Comparison of ENCODE assay signal across 8 cellular contexts in genomic region chr5:16736158-16736994, GRCh38.
DNase-seq lines count a peak whose midpoint lies in the region; FAIRE-seq and TF ChIP-seq lines count a peak whose summit lies in the region.

No MANE protein-coding gene starts in this region.

- peak overlapping the region; percentile 29 to 65 for H3K9ac ChIP-seq in mucosa of rectum (ENCODE audit: low read depth in 1 of 2, low read length in 2 of 2)

- H3K36me3 ChIP-seq in mucosa of rectum (ENCODE audit: control insufficient read depth in 2 of 2, insufficient read depth in 2 of 2, low read length in 2 of 2) (peaks cover 4 to 5% of the 10 kb centered on the region in 2 donors), tibial artery (peaks cover 0 to 10% (median 6%) of the 10 kb centered on the region in 3 donors)

- H3K27ac ChIP-seq in mucosa of rectum (ENCODE audit: low read depth in 2 of 2, low read length in 2 of 2) (peak overlapping the region; percentile 73 to 79), tibial artery (no peak overlapping the region)

- H3K4me1 ChIP-seq in mucosa of rectum (ENCODE audit: control insufficient read depth in 2 of 2, insufficient read depth in 2 of 2, low read length in 2 of 2), result peaks cover 18 to 26% of the 10 kb centered on the region in 2 donors
- H3K4me1 ChIP-seq in tibial artery, result no peaks in the 10 kb centered on the region

- FAIRE-seq in GM19239 (lab: Jason Lieb, UNC), result no peak

- peaks cover 54% of the 10 kb centered on the region for H3K36me3 Mint-ChIP-seq in endothelial cell (ENCODE audit: low read depth, unreplicated experiment)

- intact Hi-C loops in tibial artery (cut with DNase I; ENCODE audit: low total_unique reads), result no loop called here

- peaks cover 40% of the 10 kb centered on the region for H3K27me3 Mint-ChIP-seq in endothelial cell (ENCODE audit: unreplicated experiment)

- TF ChIP-seq CTCF in endothelial cell (IDR thresholded peaks at IDR 0.05; ENCODE audit: unreplicated experiment), result no peak
- no peak for TF ChIP-seq CTCF in tibial artery (IDR thresholded peaks at IDR 0.05)

- H3K9me3 ChIP-seq in mucosa of rectum (ENCODE audit: control insufficient read depth in 2 of 2, low read length in 2 of 2) (no peaks in the 10 kb centered on the region), tibial artery (no peaks in the 10 kb centered on the region)

- peaks cover 78% of the 10 kb centered on the region for H3K4me1 Mint-ChIP-seq in endothelial cell (ENCODE audit: unreplicated experiment)

- H3K27me3 ChIP-seq in mucosa of rectum (ENCODE audit: control insufficient read depth in 2 of 2, insufficient read depth in 2 of 2, low read length in 2 of 2) (no peaks in the 10 kb centered on the region), tibial artery (no peaks in the 10 kb centered on the region)

- peak overlapping the region; percentile 96 for H3K27ac Mint-ChIP-seq in endothelial cell (ENCODE audit: unreplicated experiment)

- peak overlapping the region; percentile 59 for H3K4me3 Mint-ChIP-seq in endothelial cell (ENCODE audit: unreplicated experiment)

- H3K4me3 ChIP-seq in mucosa of rectum (ENCODE audit: low read length in 2 of 2) (peak overlapping the region; percentile 37 to 60), tibial artery (no peak overlapping the region)

- DNase-seq in H4 (ENCODE audit: low spot score) (peak; percentile 82), NCI-H748 (lab: John Stamatoyannopoulos, UW; ENCODE audit: unreplicated experiment) (peak; percentile 100), endothelial cell (ENCODE audit: low spot score) (peak; percentile 39), cerebellar nuclear complex (lab: John Stamatoyannopoulos, UW) (no peak), DMS114 treated with DMSO at 0.1 percent for 48 hours (lab: John Stamatoyannopoulos, UW; ENCODE audit: unreplicated experiment) (no peak), tibial artery (no peak), GM19239 (ENCODE audit: insufficient read length, low spot score) (no peak)

- no peaks in the 10 kb centered on the region for H3K9me3 Mint-ChIP-seq in endothelial cell (ENCODE audit: unreplicated experiment)

Comparison
In these comparisons a context has a peak if more than half of its experiments do, and no peak if none do; other contexts are left out.
1. DNase-seq: peak in H4 (single experiment), NCI-H748 (single experiment) and endothelial cell (single experiment); none in cerebellar nuclear complex (0 of 2), DMS114 treated with DMSO at 0.1 percent for 48 hours (single experiment), tibial artery (0 of 2) and GM19239 (single experiment).
2. H3K27ac ChIP-seq: peak in mucosa of rectum (2 of 2); none in tibial artery (0 of 2).
3. H3K4me3 ChIP-seq: peak in mucosa of rectum (2 of 2); none in tibial artery (0 of 2).